Comparison of ENCODE assay signal across 1 cellular context in the genomic region with DNA sequence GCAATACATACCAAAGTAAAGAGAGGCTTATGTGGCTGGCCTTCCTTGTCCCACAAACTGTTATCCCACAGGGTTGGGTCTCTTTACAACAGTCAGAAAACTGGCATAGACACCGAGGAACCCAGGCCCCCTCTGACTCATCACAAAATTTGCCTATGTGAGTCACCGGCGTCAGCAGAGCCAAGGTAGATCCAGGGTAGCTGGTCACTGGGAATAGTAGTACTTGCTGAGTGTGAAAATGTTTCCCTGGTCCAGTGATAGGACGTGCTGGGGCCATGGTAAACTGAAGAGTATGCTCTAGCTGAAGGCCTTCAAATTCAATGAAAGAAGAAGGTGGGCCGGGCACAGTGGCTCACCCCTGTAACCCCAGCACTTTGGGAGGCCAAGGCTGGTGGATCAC.
TF ChIP-seq lines count a peak whose summit lies in the region.

No MANE protein-coding gene starts in this region.

TF ChIP-seq in SK-N-SH treated with all-trans-retinoic acid at 6 μM for 48 hours, 23 proteins besides CTCF, POLR2A, EP300 and RAD21 (continued from another document):
- TF ChIP-seq, protein P1, sequence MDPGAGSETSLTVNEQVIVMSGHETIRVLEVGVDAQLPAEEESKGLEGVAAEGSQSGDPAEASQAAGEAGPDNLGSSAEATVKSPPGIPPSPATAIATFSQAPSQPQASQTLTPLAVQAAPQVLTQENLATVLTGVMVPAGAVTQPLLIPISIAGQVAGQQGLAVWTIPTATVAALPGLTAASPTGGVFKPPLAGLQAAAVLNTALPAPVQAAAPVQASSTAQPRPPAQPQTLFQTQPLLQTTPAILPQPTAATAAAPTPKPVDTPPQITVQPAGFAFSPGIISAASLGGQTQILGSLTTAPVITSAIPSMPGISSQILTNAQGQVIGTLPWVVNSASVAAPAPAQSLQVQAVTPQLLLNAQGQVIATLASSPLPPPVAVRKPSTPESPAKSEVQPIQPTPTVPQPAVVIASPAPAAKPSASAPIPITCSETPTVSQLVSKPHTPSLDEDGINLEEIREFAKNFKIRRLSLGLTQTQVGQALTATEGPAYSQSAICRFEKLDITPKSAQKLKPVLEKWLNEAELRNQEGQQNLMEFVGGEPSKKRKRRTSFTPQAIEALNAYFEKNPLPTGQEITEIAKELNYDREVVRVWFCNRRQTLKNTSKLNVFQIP (CRISPR knock-in tag; IDR thresholded peaks at IDR 0.05; ENCODE audit: borderline replicate concordance, low read depth) = no peak
- TF ChIP-seq CSDC2 (CRISPR knock-in tag; IDR thresholded peaks at IDR 0.05) (no peak), TOX (CRISPR knock-in tag; IDR thresholded peaks at IDR 0.05; ENCODE audit: borderline replicate concordance) (no peak), ESRRG (CRISPR knock-in tag; IDR thresholded peaks at IDR 0.05) (no peak)
